Comparison of ENCODE assay signal across 8 cellular contexts in genomic region chr2:110474898-110475297, GRCh38. TPM values are rescaled to one million over a fixed set of nuclear protein-coding genes. Genes with fewer than 3 reads are reported as not detected.
DNase-seq lines count a peak whose midpoint lies in the region; ATAC-seq and TF ChIP-seq lines count a peak whose summit lies in the region.
"Not testable (repeated sequence)": the region's sequence is repeated elsewhere in the genome, so short reads cannot be mapped to it uniquely, and the experiment has no call there.

No MANE protein-coding gene starts in this region.

- not testable (repeated sequence) for H3K27ac ChIP-seq in CD8-positive, alpha-beta T cell (ENCODE audit: low read depth, low read length); psoas muscle

- not testable (repeated sequence) for TF ChIP-seq CTCF in CD8-positive, alpha-beta T cell (IDR thresholded peaks at IDR 0.05); psoas muscle (IDR thresholded peaks at IDR 0.05)

- not testable (repeated sequence) for H3K27me3 Mint-ChIP-seq in CD8-positive, alpha-beta T cell (ENCODE audit: low read depth); activated T-helper 17 cell treated with anti-CD3 and anti-CD28 coated beads, Interleukin-2, amount 50 U/mL, for 72 hours

- H3K36me3 Mint-ChIP-seq in CD8-positive, alpha-beta T cell; activated T-helper 17 cell treated with anti-CD3 and anti-CD28 coated beads, Interleukin-2, amount 50 U/mL, for 72 hours (ENCODE audit: low read depth): not testable (repeated sequence)

- POLR2A ChIA-PET in CD8-positive, alpha-beta T cell (lab: Charles Lee) = not testable (repeated sequence)

- H3K4me1 ChIP-seq in CD8-positive, alpha-beta T cell (ENCODE audit: insufficient read depth, low read length); psoas muscle: not testable (repeated sequence)

- not testable (repeated sequence) for H3K4me3 ChIP-seq in CD8-positive, alpha-beta T cell (ENCODE audit: low read depth, low read length); psoas muscle

- WGBS in psoas muscle, 3 donors = no CpG with 5 or more reads among the region's 4 CpGs

- intact Hi-C loops in CD8-positive, alpha-beta T cell (cut with DNase I, micrococcal nuclease); psoas muscle (cut with DNase I): not testable (repeated sequence)

- CTCF ChIA-PET in CD8-positive, alpha-beta T cell (lab: Charles Lee) = not testable (repeated sequence)

- ATAC-seq in CD8-positive, alpha-beta T cell = peak; percentile 94
- ATAC-seq in GM19025 (IDR thresholded peaks at IDR 0.05; ENCODE audit: low read depth, unreplicated experiment) (peak; percentile 97), GM21447 (IDR thresholded peaks at IDR 0.05; ENCODE audit: unreplicated experiment) (peak; percentile 95), HG02759 (IDR thresholded peaks at IDR 0.05; ENCODE audit: unreplicated experiment) (peak; percentile 99), HG03103 (IDR thresholded peaks at IDR 0.05; ENCODE audit: low read depth, unreplicated experiment) (peak; percentile 93), HG03565 (IDR thresholded peaks at IDR 0.05; ENCODE audit: unreplicated experiment) (peak; percentile 99), psoas muscle (peak; percentile 61 to 84 (median 72))
- ATAC-seq in activated T-helper 17 cell treated with anti-CD3 and anti-CD28 coated beads, Interleukin-2, amount 50 U/mL, for 72 hours (replicated peaks) = peak; percentile 91

- H3K27me3 ChIP-seq in CD8-positive, alpha-beta T cell (ENCODE audit: insufficient read depth, low read length); psoas muscle (ENCODE audit: insufficient read depth in 3 of 3, low read length in 2 of 3): not testable (repeated sequence)

- H3K9me3 ChIP-seq in CD8-positive, alpha-beta T cell (ENCODE audit: low read length); psoas muscle: not testable (repeated sequence)

- not testable (repeated sequence) for H3K4me1 Mint-ChIP-seq in CD8-positive, alpha-beta T cell (ENCODE audit: low read depth); activated T-helper 17 cell treated with anti-CD3 and anti-CD28 coated beads, Interleukin-2, amount 50 U/mL, for 72 hours

- not testable (repeated sequence) for H3K27ac Mint-ChIP-seq in CD8-positive, alpha-beta T cell; activated T-helper 17 cell treated with anti-CD3 and anti-CD28 coated beads, Interleukin-2, amount 50 U/mL, for 72 hours

- H3K9me3 Mint-ChIP-seq in CD8-positive, alpha-beta T cell; activated T-helper 17 cell treated with anti-CD3 and anti-CD28 coated beads, Interleukin-2, amount 50 U/mL, for 72 hours: not testable (repeated sequence)

- H3K36me3 ChIP-seq in CD8-positive, alpha-beta T cell (ENCODE audit: insufficient read depth, low read length); psoas muscle (ENCODE audit: insufficient read depth in 1 of 2, low read depth in 1 of 2): not testable (repeated sequence)

- not testable (repeated sequence) for H3K4me3 Mint-ChIP-seq in CD8-positive, alpha-beta T cell; activated T-helper 17 cell treated with anti-CD3 and anti-CD28 coated beads, Interleukin-2, amount 50 U/mL, for 72 hours

- DNase-seq in CD8-positive, alpha-beta T cell; psoas muscle: not testable (repeated sequence)

RNA-seq across cellular contexts. Expression of gene LIMS4, which starts 2.3 kb away (rescaled TPM):
- not detected for total RNA-seq in CD8-positive, alpha-beta T cell
- 1 to 10 TPM in 1 of 2 donors, under 1 TPM in 1; 0.43 to 2.9 TPM for total RNA-seq in activated T-helper 17 cell treated with anti-CD3 and anti-CD28 coated beads, Interleukin-2, amount 50 U/mL, for 72 hours
- total RNA-seq in psoas muscle = 1 to 10 TPM; 1.6 to 6.4 (median 5.2) TPM
- 10 to 100 TPM in 1 of 3 donors, 1 to 10 TPM in 1, not detected in 1; 1.7 to 16.9 TPM for polyA plus RNA-seq in psoas muscle
